ENCODE assay signal across 10 cellular contexts in genomic region chr15:70033529-70034140, GRCh38.
DNase-seq lines count a peak whose midpoint lies in the region; ATAC-seq and TF ChIP-seq lines count a peak whose summit lies in the region.
"Had no signal": no experiment of that assay in that cellular context is flagged by ENCODE, and none has a peak within 500 bp of the region (broad histone marks: within the 10 kb centered on the region; RNA-seq: fewer than 3 reads in every experiment).

No MANE protein-coding gene starts in this region.

- TF ChIP-seq CTCF in foreskin keratinocyte (conservative IDR thresholded peaks at IDR 0.05), result no peak

- DNase-seq in activated effector memory CD4-positive, alpha-beta T cell treated with anti-CD3 and anti-CD28 coated beads, Interleukin-2, amount 50 U/mL, for 16 hours, result peak; percentile 54
- no peak for DNase-seq in activated effector memory CD4-positive, alpha-beta T cell treated with Interleukin-2 at 50 U/mL for 16 hours
- DNase-seq in NCI-H82 treated with DMSO at 0.1 percent for 48 hours (lab: John Stamatoyannopoulos, UW; ENCODE audit: unreplicated experiment), result peak; percentile 89
- DNase-seq in foreskin keratinocyte, result peak; percentile 38 to 65
- peak; percentile 31 for DNase-seq in superior temporal gyrus (ENCODE audit: extremely low spot score)
- no peak for DNase-seq in NCI-H446 treated with DMSO at 0.1 percent for 48 hours (lab: John Stamatoyannopoulos, UW)
- no peak for DNase-seq in activated gamma-delta T cell treated with Interleukin-2 at 50 U/mL for 16 hours
- DNase-seq: 8988T had no signal

- H3K4me1 ChIP-seq in foreskin keratinocyte, result no peaks in the 10 kb centered on the region
- H3K4me1 ChIP-seq: breast epithelium had no signal

- peaks cover 85% of the 10 kb centered on the region for H3K27me3 ChIP-seq in foreskin keratinocyte
- H3K27me3 ChIP-seq: breast epithelium had no signal

- ATAC-seq in foreskin keratinocyte (peak; percentile 76), GM18868 (IDR thresholded peaks at IDR 0.05; ENCODE audit: unreplicated experiment) (no peak)

- H3K27ac ChIP-seq in foreskin keratinocyte, result no peak overlapping the region
- H3K27ac ChIP-seq: breast epithelium had no signal

Comparison
In these comparisons a context has a peak if more than half of its experiments do, and no peak if none do; other contexts are left out.
1. DNase-seq: peak in activated effector memory CD4-positive, alpha-beta T cell treated with anti-CD3 and anti-CD28 coated beads, Interleukin-2, amount 50 U/mL, for 16 hours (single experiment), NCI-H82 treated with DMSO at 0.1 percent for 48 hours (single experiment), foreskin keratinocyte (2 of 2) and superior temporal gyrus (single experiment); none in activated effector memory CD4-positive, alpha-beta T cell treated with Interleukin-2 at 50 U/mL for 16 hours (single experiment), NCI-H446 treated with DMSO at 0.1 percent for 48 hours (single experiment) and activated gamma-delta T cell treated with Interleukin-2 at 50 U/mL for 16 hours (single experiment).